In the genomic region with DNA sequence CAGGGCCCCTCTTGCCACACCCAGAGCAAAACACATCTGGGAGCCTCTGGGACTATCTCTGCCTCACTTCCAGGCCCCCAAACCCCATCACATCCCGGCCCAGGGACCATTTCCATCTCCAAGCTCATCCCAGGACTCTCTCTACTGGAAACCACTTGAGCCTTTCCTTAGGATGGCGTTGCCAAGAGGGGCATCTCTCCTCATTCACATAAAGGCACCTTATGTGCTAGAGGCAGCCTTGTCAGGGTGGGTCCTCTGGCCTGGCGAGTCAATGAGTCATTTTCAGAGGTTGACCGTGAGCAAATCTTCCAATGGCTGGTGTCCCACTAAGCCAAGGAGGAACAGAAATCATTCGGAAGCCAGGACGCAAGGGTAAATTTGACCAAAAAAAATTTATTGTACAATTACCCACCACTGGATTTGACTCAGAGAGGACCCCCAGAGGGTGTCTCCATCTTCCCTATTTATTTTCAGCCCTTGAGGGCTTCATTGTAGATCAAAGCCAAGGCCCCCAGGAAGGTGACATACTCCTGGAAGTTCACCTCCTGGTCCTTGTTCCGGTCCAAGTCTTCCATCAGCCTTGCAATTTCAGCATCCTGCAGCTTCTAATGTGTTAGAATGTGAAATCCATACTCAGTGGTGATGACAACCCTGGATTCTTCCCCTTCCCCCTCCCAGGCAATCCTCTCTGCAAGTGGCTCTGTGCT, we compare ENCODE assay signal across 9 cellular contexts. TPM values are rescaled to one million over a fixed set of nuclear protein-coding genes. Genes with fewer than 3 reads are reported as not detected.
DNase-seq lines count a peak whose midpoint lies in the region; ATAC-seq and TF ChIP-seq lines count a peak whose summit lies in the region.
"Had no signal": no experiment of that assay in that cellular context is flagged by ENCODE, and none has a peak within 500 bp of the region (broad histone marks: within the 10 kb centered on the region; RNA-seq: fewer than 3 reads in every experiment).

No MANE protein-coding gene starts in this region.

- H3K4me1 ChIP-seq in CD4-positive, CD25-positive, alpha-beta regulatory T cell (ENCODE audit: control insufficient read depth, insufficient read depth, low read length, poor library complexity, severe bottlenecking) = peaks cover 56% of the 10 kb centered on the region
- H3K4me1 ChIP-seq in ovary (ENCODE audit: insufficient read depth) = peaks cover 18% of the 10 kb centered on the region

- CTCF ChIA-PET in RWPE1 (lab: Yijun Ruan, JAX) = interaction anchor here (1.3 to 5.3 kb wide), 3 partner anchors 17 to 181 kb away, joined by 3 to 32 read pairs (median 6); no protein-coding TSS in a partner anchor

- H3K36me3 Mint-ChIP-seq in CD4-positive, CD25-positive, alpha-beta regulatory T cell = peaks cover 9% of the 10 kb centered on the region

- POLR2A ChIA-PET in RWPE1 (lab: Yijun Ruan, JAX; ENCODE audit: low non-redundant PET) = interaction anchor here (0.6 to 2.4 kb wide), 8 partner anchors 9 to 34 kb away, joined by 3 to 21 read pairs (median 7); partner anchors contain the start of genes S100A2 and S100A4

- TF ChIP-seq CTCF in RWPE1 (conservative IDR thresholded peaks at IDR 0.05; ENCODE audit: low read depth) (no peak), epithelial cell of proximal tubule (conservative IDR thresholded peaks at IDR 0.05; ENCODE audit: low read depth, low read length) (no peak), ovary (IDR thresholded peaks at IDR 0.05) (no peak)

- TF ChIP-seq POLR2A in ovary (IDR thresholded peaks at IDR 0.05) = no peak

- intact Hi-C loops in ovary (cut with DNase I) = loop anchor here in 1 of 4 donors (5.0 kb wide), 1 partner anchor 133 kb away; no protein-coding TSS in a partner anchor

- DNase-seq in CD4-positive, CD25-positive, alpha-beta regulatory T cell = no peak
- peak; percentile 20 for DNase-seq in RWPE1 (ENCODE audit: low spot score)
- no peak for DNase-seq in epithelial cell of proximal tubule (ENCODE audit: low read depth)
- DNase-seq in ovary = peak in 3 of 5 donors; percentile 22 to 57 (median 33)
- no peak for DNase-seq in mucosa of gallbladder (ENCODE audit: low spot score)
- no peak for DNase-seq in globus pallidus (ENCODE audit: low spot score)

- H3K9me3 Mint-ChIP-seq in CD4-positive, CD25-positive, alpha-beta regulatory T cell = no peaks in the 10 kb centered on the region

- no peaks in the 10 kb centered on the region for H3K27me3 ChIP-seq in CD4-positive, CD25-positive, alpha-beta regulatory T cell (ENCODE audit: control insufficient read depth, insufficient read depth, low read length)
- H3K27me3 ChIP-seq in ovary = no peaks in the 10 kb centered on the region

- peak overlapping the region; percentile 96 to 97 (median 97) for H3K27ac Mint-ChIP-seq in CD4-positive, CD25-positive, alpha-beta regulatory T cell
- H3K27ac Mint-ChIP-seq: progenitor cell of endocrine pancreas had no signal

- H3K27ac ChIP-seq in CD4-positive, CD25-positive, alpha-beta regulatory T cell (ENCODE audit: insufficient read depth, low read length, poor library complexity, severe bottlenecking) = peak overlapping the region; percentile 96
- H3K27ac ChIP-seq in RWPE1 (peak overlapping the region; percentile 99), ovary (peak overlapping the region; percentile 95 to 97)

- H3K4me3 ChIP-seq in CD4-positive, CD25-positive, alpha-beta regulatory T cell (ENCODE audit: low read depth, low read length) = peak overlapping the region; percentile 90
- H3K4me3 ChIP-seq in epithelial cell of proximal tubule (ENCODE audit: low read depth, low read length) (peak overlapping the region; percentile 89), ovary (peak overlapping the region; percentile 56)

- WGBS in ovary, 3 donors = 62 to 77% (median 75%) methylated on average over 7 of the region's 7 CpGs

- ATAC-seq in CD4-positive, CD25-positive, alpha-beta regulatory T cell (ENCODE audit: low read depth in 2 of 2) = no peak
- ATAC-seq in HG03108 (IDR thresholded peaks at IDR 0.05; ENCODE audit: unreplicated experiment) (no peak), HG02884 (IDR thresholded peaks at IDR 0.05; ENCODE audit: unreplicated experiment) (no peak)

- H3K36me3 ChIP-seq in CD4-positive, CD25-positive, alpha-beta regulatory T cell (ENCODE audit: control insufficient read depth, insufficient read depth, low read length) = peaks cover 6% of the 10 kb centered on the region
- no peaks in the 10 kb centered on the region for H3K36me3 ChIP-seq in ovary

- peaks cover 4% of the 10 kb centered on the region for H3K27me3 Mint-ChIP-seq in CD4-positive, CD25-positive, alpha-beta regulatory T cell
- H3K27me3 Mint-ChIP-seq: progenitor cell of endocrine pancreas had no signal

- H3K4me1 Mint-ChIP-seq in CD4-positive, CD25-positive, alpha-beta regulatory T cell = peaks cover 20 to 80% (median 58%) of the 10 kb centered on the region in 4 donors

- no peaks in the 10 kb centered on the region for H3K9me3 ChIP-seq in CD4-positive, CD25-positive, alpha-beta regulatory T cell (ENCODE audit: control insufficient read depth in 2 of 2, low read length in 2 of 2)
- H3K9me3 ChIP-seq in ovary = no peaks in the 10 kb centered on the region

- H3K4me3 Mint-ChIP-seq in CD4-positive, CD25-positive, alpha-beta regulatory T cell = peak overlapping the region; percentile 93 to 99 (median 96)

- TF ChIP-seq EP300 in ovary (IDR thresholded peaks at IDR 0.05) = no peak

RNA-seq across cellular contexts. Expression of gene S100A6, which starts 1.4 kb away (rescaled TPM):
- total RNA-seq in CD4-positive, CD25-positive, alpha-beta regulatory T cell = 304 TPM
- 1,000 to 10,000 TPM in 2 of 4 donors, 100 to 1,000 TPM in 2; 660 to 1,174 (median 946) TPM for polyA plus RNA-seq in CD4-positive, CD25-positive, alpha-beta regulatory T cell
- 1,217 and 1,569 TPM in 2 replicates for total RNA-seq in epithelial cell of proximal tubule
- 100 to 1,000 TPM; 170 to 646 (median 456) TPM for total RNA-seq in ovary
- 100 to 1,000 TPM; 587 to 764 TPM for polyA plus RNA-seq in ovary
- 824 TPM for total RNA-seq in mucosa of gallbladder

RNA-seq across cellular contexts. Expression of gene S100A5, which starts 6.4 kb away (rescaled TPM):
- 1.8 TPM for total RNA-seq in CD4-positive, CD25-positive, alpha-beta regulatory T cell
- 1 to 10 TPM; 1.2 to 3.0 (median 1.7) TPM for polyA plus RNA-seq in CD4-positive, CD25-positive, alpha-beta regulatory T cell
- total RNA-seq in epithelial cell of proximal tubule = 2.7 and 4.0 TPM in 2 replicates
- total RNA-seq in ovary = not detected
- not detected for polyA plus RNA-seq in ovary
- total RNA-seq in mucosa of gallbladder = not detected
- total RNA-seq: progenitor cell of endocrine pancreas had no signal

RNA-seq across cellular contexts. Expression of gene S100A4, which starts 11.2 kb away (rescaled TPM):
- total RNA-seq in CD4-positive, CD25-positive, alpha-beta regulatory T cell = 928 TPM
- 1,000 to 10,000 TPM; 2,534 to 4,309 (median 3,364) TPM for polyA plus RNA-seq in CD4-positive, CD25-positive, alpha-beta regulatory T cell
- total RNA-seq in epithelial cell of proximal tubule = 31.2 and 33.8 TPM in 2 replicates
- total RNA-seq in ovary = 10 to 100 TPM; 12.7 to 85.5 (median 37.3) TPM
- polyA plus RNA-seq in ovary = 100 to 1,000 TPM; 104 to 160 TPM
- total RNA-seq in mucosa of gallbladder = 66.8 TPM

RNA-seq across cellular contexts. Expression of gene S100A3, which starts 14.7 kb away (rescaled TPM):
- not detected for total RNA-seq in CD4-positive, CD25-positive, alpha-beta regulatory T cell
- not detected for polyA plus RNA-seq in CD4-positive, CD25-positive, alpha-beta regulatory T cell
- total RNA-seq in epithelial cell of proximal tubule (10.2 and 27.6 TPM in 2 replicates), ovary (1 to 10 TPM in 3 of 7 donors, under 1 TPM in 1, not detected in 3; 0.48 to 2.5 (median 1.3) TPM), mucosa of gallbladder (not detected)
- polyA plus RNA-seq in ovary = 1 to 10 TPM in 1 of 2 donors, not detected in 1; 2.2 TPM

RNA-seq across cellular contexts. Expression of gene S100A2, which starts 31.3 kb away (rescaled TPM):
- not detected for total RNA-seq in CD4-positive, CD25-positive, alpha-beta regulatory T cell
- polyA plus RNA-seq in CD4-positive, CD25-positive, alpha-beta regulatory T cell = not detected
- 24.8 and 25.6 TPM in 2 replicates for total RNA-seq in epithelial cell of proximal tubule
- 1 to 10 TPM in 4 of 7 donors, under 1 TPM in 1, not detected in 2; 0.61 to 4.0 (median 1.8) TPM for total RNA-seq in ovary
- 1 to 10 TPM in 1 of 2 donors, under 1 TPM in 1; 0.88 to 3.3 TPM for polyA plus RNA-seq in ovary
- 1.4 TPM for total RNA-seq in mucosa of gallbladder

Comparison
In these comparisons a context has a peak if more than half of its experiments do, and no peak if none do; other contexts are left out.
1. DNase-seq: peak in RWPE1 (single experiment) and ovary (3 of 5); none in CD4-positive, CD25-positive, alpha-beta regulatory T cell (0 of 3), epithelial cell of proximal tubule (single experiment), mucosa of gallbladder (single experiment) and globus pallidus (single experiment).
2. RNA of gene S100A4, which starts 11.2 kb away (total RNA-seq): 928 TPM in CD4-positive, CD25-positive, alpha-beta regulatory T cell (single experiment); 66.8 TPM in mucosa of gallbladder (single experiment), 12.7 to 85.5 TPM in ovary and 31.2 to 33.8 TPM in epithelial cell of proximal tubule; every median in the first group is over 10 times any median in the second.
3. Peak in every context shown above with its lines, with median percentiles within 50 percentile points of each other: H3K27ac ChIP-seq and H3K4me3 ChIP-seq.